8 cellular contexts compared by ENCODE assay signal in the genomic region with DNA sequence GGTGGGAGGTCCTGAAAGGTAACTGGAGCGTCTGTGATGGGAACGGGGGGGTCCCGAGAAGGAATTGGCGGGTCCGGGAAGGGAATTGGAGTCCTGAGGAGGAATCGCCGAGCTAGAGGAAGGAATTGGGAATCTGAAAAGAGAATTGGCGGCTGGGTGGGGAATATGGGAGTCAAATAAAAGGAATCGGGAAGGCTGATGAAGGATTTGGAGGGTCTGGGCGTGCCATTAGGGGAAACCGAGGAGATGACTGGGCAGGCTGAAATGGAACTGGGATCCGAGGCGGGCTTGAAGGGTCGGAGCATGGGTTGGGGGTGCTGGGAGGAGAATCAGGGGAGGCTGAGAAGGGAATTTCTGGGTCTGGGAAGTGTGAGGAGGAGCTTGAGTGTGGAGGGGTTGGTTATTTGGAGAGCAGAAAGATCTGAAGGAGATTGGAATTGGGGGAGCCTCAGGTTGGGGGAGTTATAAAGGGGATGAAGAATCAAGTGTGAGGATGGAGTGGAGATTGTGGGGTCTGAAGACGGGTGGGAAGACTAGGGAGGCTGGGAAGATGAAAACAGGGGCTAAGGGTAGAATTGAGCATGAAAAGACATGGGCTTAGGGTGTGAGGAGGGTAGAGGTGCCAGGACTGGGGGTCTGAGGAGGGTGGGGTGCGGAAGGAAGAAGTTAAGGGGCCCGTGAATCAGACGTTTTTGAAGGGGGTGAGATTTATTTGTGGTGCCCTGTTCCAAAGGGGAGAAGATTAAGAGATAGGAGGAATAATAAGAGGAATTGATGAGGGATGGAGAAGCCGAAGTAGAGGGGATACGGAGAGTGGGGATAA. TPM values are rescaled to one million over a fixed set of nuclear protein-coding genes. Genes with fewer than 3 reads are reported as not detected.
DNase-seq lines count a peak whose midpoint lies in the region; ATAC-seq and TF ChIP-seq lines count a peak whose summit lies in the region.

No MANE protein-coding gene starts in this region.

- H3K36me3 ChIP-seq in DOHH2 (ENCODE audit: control insufficient read depth, low read length) (no peaks in the 10 kb centered on the region), OCI-LY3 (replicated peaks; ENCODE audit: low read depth, low read length) (peaks cover 15% of the 10 kb centered on the region), endocrine pancreas (ENCODE audit: control insufficient read depth, insufficient read depth, low read length) (no peaks in the 10 kb centered on the region)

- H3K27ac ChIP-seq in DOHH2 (ENCODE audit: low read depth, low read length), result peak overlapping the region; percentile 26; the same call in 1 of the 2 replicates
- peak overlapping the region; percentile 32; the same call in 1 of the 2 replicates for H3K27ac ChIP-seq in OCI-LY3 (ENCODE audit: low read length)

- TF ChIP-seq CTCF in DOHH2 (IDR thresholded peaks at IDR 0.05; ENCODE audit: low read depth, low read length, poor library complexity, severe bottlenecking) (no peak), OCI-LY3 (IDR thresholded peaks at IDR 0.05; ENCODE audit: low read depth, low read length) (no peak), osteocyte (IDR thresholded peaks at IDR 0.05) (no peak)

- H2AFZ ChIP-seq in OCI-LY3 (ENCODE audit: low read depth, low read length), result no peak overlapping the region

- no peaks in the 10 kb centered on the region for H3K9me2 ChIP-seq in DOHH2 (replicated peaks; ENCODE audit: control insufficient read depth, low read length)

- no peaks in the 10 kb centered on the region for H3K9me3 Mint-ChIP-seq in osteocyte (ENCODE audit: unreplicated experiment)

- H3K79me2 ChIP-seq in DOHH2 (ENCODE audit: control insufficient read depth, low read length) (peaks cover 57% of the 10 kb centered on the region), OCI-LY3 (ENCODE audit: low read length) (peaks cover 57% of the 10 kb centered on the region)

- 0 out of 2 replicates have a peak, but pooled peaks cover 3% of the 10 kb centered on the region for H3F3A ChIP-seq in DOHH2 (ENCODE audit: control insufficient read depth, insufficient read depth)

- peak overlapping the region; percentile 90 for H3K4me3 ChIP-seq in DOHH2 (ENCODE audit: low read length)
- H3K4me3 ChIP-seq in OCI-LY3 (ENCODE audit: low read length), result peak overlapping the region; percentile 99
- peak overlapping the region; percentile 93 for H3K4me3 ChIP-seq in endocrine pancreas (ENCODE audit: control insufficient read depth, insufficient read depth, low read length)

- H3K4me2 ChIP-seq in DOHH2 (ENCODE audit: low read length), result peak overlapping the region; percentile 71
- H3K4me2 ChIP-seq in OCI-LY3 (ENCODE audit: low read length), result peak overlapping the region; percentile 94

- DNase-seq in osteocyte (ENCODE audit: extremely low spot score, unreplicated experiment) (no peak), cortex of kidney (lab: John Stamatoyannopoulos, UW) (no peak), HuH-7.5 (ENCODE audit: low spot score) (no peak)

- H3K4me1 ChIP-seq in DOHH2 (ENCODE audit: control insufficient read depth, low read length) (peaks cover 19% of the 10 kb centered on the region), OCI-LY3 (ENCODE audit: low read length) (peaks cover 30% of the 10 kb centered on the region), endocrine pancreas (ENCODE audit: control insufficient read depth, insufficient read depth, low read length) (no peaks in the 10 kb centered on the region)

- peak overlapping the region; percentile 98 for H3K4me3 Mint-ChIP-seq in osteocyte (ENCODE audit: unreplicated experiment)

- peak overlapping the region; percentile 99 for H3K9ac ChIP-seq in OCI-LY3 (ENCODE audit: low read length)
- peak overlapping the region; percentile 98 for H3K9ac ChIP-seq in endocrine pancreas (ENCODE audit: control insufficient read depth, insufficient read depth, low read length)

- H3K9me3 ChIP-seq in DOHH2 (ENCODE audit: control insufficient read depth, insufficient read depth, low read length) (no peaks in the 10 kb centered on the region), OCI-LY3 (ENCODE audit: insufficient read depth, low read length) (no peaks in the 10 kb centered on the region), endocrine pancreas (ENCODE audit: control insufficient read depth, low read length) (no peaks in the 10 kb centered on the region)

- peak overlapping the region; percentile 99 for H3K27ac Mint-ChIP-seq in osteocyte (ENCODE audit: unreplicated experiment)

- H4K20me1 ChIP-seq in DOHH2 (ENCODE audit: control insufficient read depth, insufficient read depth, low read depth, low read length) (peaks cover 14% of the 10 kb centered on the region), OCI-LY3 (ENCODE audit: insufficient read depth, low read length) (peaks cover 42% of the 10 kb centered on the region)

- H3K27me3 ChIP-seq in DOHH2 (ENCODE audit: control insufficient read depth, low read length) (no peaks in the 10 kb centered on the region), OCI-LY3 (ENCODE audit: low read depth, low read length) (no peaks in the 10 kb centered on the region), endocrine pancreas (ENCODE audit: control insufficient read depth, insufficient read depth, low read length) (no peaks in the 10 kb centered on the region)

- no peaks in the 10 kb centered on the region for H3K27me3 Mint-ChIP-seq in osteocyte (ENCODE audit: unreplicated experiment)

- no peaks in the 10 kb centered on the region for H3K36me3 Mint-ChIP-seq in osteocyte (ENCODE audit: unreplicated experiment)

- ATAC-seq in GM19397 (IDR thresholded peaks at IDR 0.05; ENCODE audit: unreplicated experiment) (no peak), GM21528 (IDR thresholded peaks at IDR 0.05; ENCODE audit: low FRiP score, unreplicated experiment) (no peak)

- H3K4me1 Mint-ChIP-seq in osteocyte (ENCODE audit: unreplicated experiment), result peaks cover 49% of the 10 kb centered on the region

RNA-seq across cellular contexts. Expression of gene ACTN4, which starts 0.7 kb away (rescaled TPM):
- 525 and 560 TPM in 2 replicates for total RNA-seq in osteocyte

RNA-seq across cellular contexts. Expression of gene EIF3K, which starts 29.2 kb away (rescaled TPM):
- 258 and 262 TPM in 2 replicates for total RNA-seq in osteocyte

RNA-seq across cellular contexts. Expression of gene MAP4K1, which starts 30.4 kb away (rescaled TPM):
- total RNA-seq in osteocyte, result 2.1 and 3.1 TPM in 2 replicates
